29 cellular contexts compared by ENCODE assay signal in the genomic region with DNA sequence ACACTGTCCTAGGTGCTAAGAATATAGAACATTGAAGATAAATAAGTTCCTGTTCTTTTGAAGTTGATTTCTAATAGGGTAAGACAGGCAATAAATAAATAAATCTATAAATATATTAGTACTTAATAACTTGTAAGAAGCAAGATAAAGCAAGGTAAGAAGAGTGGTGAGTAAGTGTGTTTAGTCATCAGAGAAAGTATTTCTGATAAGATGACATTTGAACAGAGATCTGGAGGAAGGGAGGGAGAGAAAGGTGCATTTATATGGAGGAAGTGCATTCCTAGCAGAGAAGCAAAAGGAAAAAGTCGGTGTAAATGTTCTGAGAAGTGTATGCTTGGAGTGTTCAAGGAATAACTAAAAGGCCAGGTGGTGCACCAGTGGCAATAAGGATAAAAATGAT.
"Had no signal": no experiment of that assay in that cellular context is flagged by ENCODE, and none has a peak within 500 bp of the region (broad histone marks: within the 10 kb centered on the region; RNA-seq: fewer than 3 reads in every experiment).

No MANE protein-coding gene starts in this region.

- H3K4me1 ChIP-seq: ascending aorta had no signal

- H3K4me3 ChIP-seq: ascending aorta had no signal

- H3K4me3 Mint-ChIP-seq: activated CD4-positive, alpha-beta T cell treated with anti-CD3 and anti-CD28 coated beads, Interleukin-2, amount 10 ng/mL, durations not matched to agents 7 days and 5 days; activated CD8-positive, alpha-beta T cell treated with anti-CD3 and anti-CD28 coated beads, Interleukin-2, amount 10 ng/mL, durations not matched to agents 7 days and 5 days; activated naive CD4-positive, alpha-beta T cell treated with anti-CD3 and anti-CD28 coated beads, Interleukin-2, amount 50 U/mL, for 24 hours; activated naive CD8-positive, alpha-beta T cell treated with anti-CD3 and anti-CD28 coated beads, Interleukin-2, amount 10 ng/mL, durations not matched to agents 7 days and 5 days; activated T-cell treated with anti-CD3 and anti-CD28 coated beads, Interleukin-2, amount 50 U/mL, for 24 hours had no signal

- H3K9me3 ChIP-seq: ascending aorta had no signal

- H3K9me3 Mint-ChIP-seq: activated CD4-positive, alpha-beta T cell treated with anti-CD3 and anti-CD28 coated beads, Interleukin-2, amount 10 ng/mL, durations not matched to agents 7 days and 5 days; activated naive CD4-positive, alpha-beta T cell treated with anti-CD3 and anti-CD28 coated beads, Interleukin-2, amount 50 U/mL, for 24 hours; activated naive CD8-positive, alpha-beta T cell treated with anti-CD3 and anti-CD28 coated beads, Interleukin-2, amount 10 ng/mL, durations not matched to agents 7 days and 5 days; activated T-cell treated with anti-CD3 and anti-CD28 coated beads, Interleukin-2, amount 50 U/mL, for 24 hours; activated T-helper 2 cell treated with anti-CD3 and anti-CD28 coated beads, Interferon-gamma antibody, Interleukin-2, Interleukin-4, amounts not matched to agents 10 μg/mL and 5 μg/mL and 100 μg/mL, durations not matched to agents 14 hours and 24 hours and 36 hours had no signal

- H3K36me3 Mint-ChIP-seq: activated naive CD4-positive, alpha-beta T cell treated with anti-CD3 and anti-CD28 coated beads, Interleukin-2, amount 50 U/mL, for 24 hours; activated naive CD8-positive, alpha-beta T cell treated with anti-CD3 and anti-CD28 coated beads, Interleukin-2, amount 10 ng/mL, durations not matched to agents 7 days and 5 days had no signal

- H3K27ac Mint-ChIP-seq: activated CD4-positive, alpha-beta T cell treated with anti-CD3 and anti-CD28 coated beads, Interleukin-2, amount 10 ng/mL, durations not matched to agents 7 days and 5 days; activated CD8-positive, alpha-beta T cell treated with anti-CD3 and anti-CD28 coated beads, Interleukin-2, amount 10 ng/mL, durations not matched to agents 7 days and 5 days; activated naive CD4-positive, alpha-beta T cell treated with anti-CD3 and anti-CD28 coated beads, Interleukin-2, amount 50 U/mL, for 24 hours; activated naive CD8-positive, alpha-beta T cell treated with anti-CD3 and anti-CD28 coated beads, Interleukin-2, amount 10 ng/mL, durations not matched to agents 7 days and 5 days; activated T-cell treated with anti-CD3 and anti-CD28 coated beads, Interleukin-2, amount 50 U/mL, for 24 hours; activated T-helper 2 cell treated with anti-CD3 and anti-CD28 coated beads, Interferon-gamma antibody, Interleukin-2, Interleukin-4, amounts not matched to agents 10 μg/mL and 5 μg/mL and 100 μg/mL, durations not matched to agents 14 hours and 24 hours and 36 hours had no signal

- DNase-seq: activated CD4-positive, alpha-beta T cell treated with anti-CD3 and anti-CD28 coated beads, Interleukin-2, amount 10 ng/mL, durations not matched to agents 7 days and 5 days; activated CD4-positive, alpha-beta T cell treated with anti-CD3 and anti-CD28 coated beads, Interleukin-2, amount 50 U/mL, for 48 hours; activated CD4-positive, CD25-positive, alpha-beta regulatory T cell; activated CD8-positive, alpha-beta T cell treated with anti-CD3 and anti-CD28 coated beads, Interleukin-2, amount 10 ng/mL, durations not matched to agents 7 days and 5 days; activated gamma-delta T cell; activated naive CD4-positive, alpha-beta T cell treated with Interleukin-2 at 50 U/mL for 16 hours; activated naive CD8-positive, alpha-beta T cell treated with anti-CD3 and anti-CD28 coated beads, Interleukin-2, amount 10 ng/mL, durations not matched to agents 7 days and 5 days; activated T-cell treated with anti-CD3 and anti-CD28 coated beads, Interleukin-2, amount 50 U/mL, for 24 hours; amygdala; NCI-H1092 treated with DMSO at 0.1 percent for 48 hours; NCI-H1417; NCI-H146; NCI-H187; NCI-H2081; NCI-H2171 treated with DMSO at 0.1 percent for 48 hours; NCI-H2227 treated with DMSO at 0.1 percent for 48 hours; NCI-H446 treated with DMSO at 0.1 percent for 48 hours; NCI-H524; NK-92 treated with Interleukin-12 subunit alpha and Interleukin-12 subunit beta, amount 100 ng/mL, for 24 hours; Right ventricle myocardium superior; SW 1271; T-helper 1 cell; T-helper 2 cell; T-helper 9 cell; WERI-Rb-1 had no signal

- ATAC-seq: activated CD8-positive, alpha-beta T cell treated with anti-CD3 and anti-CD28 coated beads, Interleukin-2, amount 10 ng/mL, durations not matched to agents 7 days and 5 days had no signal

- H3K27me3 Mint-ChIP-seq: activated naive CD4-positive, alpha-beta T cell treated with anti-CD3 and anti-CD28 coated beads, Interleukin-2, amount 50 U/mL, for 24 hours; activated T-cell treated with anti-CD3 and anti-CD28 coated beads, Interleukin-2, amount 50 U/mL, for 24 hours had no signal

- H3K27me3 ChIP-seq: ascending aorta had no signal

- H3K27ac ChIP-seq: ascending aorta, KMS-11, WERI-Rb-1 had no signal
